Comparison of ENCODE assay signal across 27 cellular contexts in the genomic region with DNA sequence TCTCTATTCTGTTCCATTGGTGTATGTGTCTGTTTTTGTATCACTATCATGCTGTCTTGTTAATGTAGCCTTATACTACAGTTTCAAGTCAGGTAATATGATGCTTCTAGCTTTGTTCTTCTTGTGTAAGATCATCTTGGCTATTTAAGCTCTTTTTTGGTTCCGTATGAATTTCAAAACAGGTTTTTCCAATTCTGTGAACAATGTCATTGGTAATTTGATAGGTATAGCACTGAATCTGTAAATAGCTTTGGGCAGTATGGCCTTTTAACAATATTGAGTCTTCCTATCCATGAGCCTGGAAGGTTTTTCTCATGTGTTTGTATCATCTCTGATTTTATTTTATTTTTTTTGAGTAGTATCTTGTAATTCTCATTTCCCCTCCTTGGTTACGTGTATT.
"Had no signal": no experiment of that assay in that cellular context is flagged by ENCODE, and none has a peak within 500 bp of the region (broad histone marks: within the 10 kb centered on the region; RNA-seq: fewer than 3 reads in every experiment).

No MANE protein-coding gene starts in this region.

- H3K27ac Mint-ChIP-seq: activated CD4-positive, alpha-beta memory T cell treated with anti-CD3 and anti-CD28 coated beads for 36 hours; activated CD4-positive, alpha-beta T cell treated with anti-CD3 and anti-CD28 coated beads, Interleukin-2, amount 10 ng/mL, durations not matched to agents 7 days and 5 days; activated naive CD4-positive, alpha-beta T cell treated with anti-CD3 and anti-CD28 coated beads for 36 hours; activated naive CD8-positive, alpha-beta T cell; activated T-helper 17 cell treated with anti-CD3 and anti-CD28 coated beads, Interleukin-2, amount 50 U/mL, for 72 hours; brain; T-cell had no signal

- H3K9me3 ChIP-seq: colonic mucosa had no signal

- H3K4me1 Mint-ChIP-seq: activated CD4-positive, alpha-beta T cell treated with anti-CD3 and anti-CD28 coated beads, Interleukin-2, amount 10 ng/mL, durations not matched to agents 7 days and 5 days; brain had no signal

- H3K4me3 Mint-ChIP-seq: activated CD4-positive, alpha-beta memory T cell treated with anti-CD3 and anti-CD28 coated beads for 36 hours; activated CD4-positive, alpha-beta T cell treated with anti-CD3 and anti-CD28 coated beads, Interleukin-2, amount 10 ng/mL, durations not matched to agents 7 days and 5 days; activated naive CD4-positive, alpha-beta T cell treated with anti-CD3 and anti-CD28 coated beads for 36 hours; activated naive CD8-positive, alpha-beta T cell; activated T-cell treated with anti-CD3 and anti-CD28 coated beads, Interleukin-2, amount 50 U/mL, for 4 hours; activated T-helper 17 cell treated with anti-CD3 and anti-CD28 coated beads, Interleukin-2, amount 50 U/mL, for 72 hours; brain; T-cell had no signal

- H3K4me1 ChIP-seq: colonic mucosa had no signal

- H3K36me3 ChIP-seq: cardiac muscle cell, colonic mucosa had no signal

- DNase-seq: activated CD4-positive, alpha-beta memory T cell treated with anti-CD3 and anti-CD28 coated beads for 36 hours; activated CD4-positive, alpha-beta T cell treated with anti-CD3 and anti-CD28 coated beads, Interleukin-2, amount 10 ng/mL, durations not matched to agents 7 days and 5 days; activated CD4-positive, CD25-positive, alpha-beta regulatory T cell; activated CD8-positive, alpha-beta memory T cell treated with anti-CD3 and anti-CD28 coated beads for 24 hours; activated gamma-delta T cell; activated naive CD4-positive, alpha-beta T cell treated with anti-CD3 and anti-CD28 coated beads for 36 hours; activated T-cell treated with anti-CD3 and anti-CD28 coated beads, Interleukin-2, amount 50 U/mL, for 4 hours; amygdala; colonic mucosa; Kasumi-1; KBM-7; NCI-H1048; NCI-H146; NCI-H187 treated with DMSO at 0.1 percent for 48 hours; NCI-H2107; NCI-H446 treated with DMSO at 0.1 percent for 48 hours; NCI-H524 treated with DMSO at 0.1 percent for 48 hours; NCI-H82; SHP77 treated with DMSO at 0.1 percent for 48 hours; T-cell; T-helper 2 cell; T1000 had no signal

- H3K27ac ChIP-seq: cardiac muscle cell, colonic mucosa, SK-N-MC had no signal

- ATAC-seq: activated T-cell treated with anti-CD3 and anti-CD28 coated beads, Interleukin-2, amount 50 U/mL, for 4 hours; activated T-helper 17 cell treated with anti-CD3 and anti-CD28 coated beads, Interleukin-2, amount 50 U/mL, for 72 hours; T-cell had no signal

- H3K27me3 Mint-ChIP-seq: activated CD4-positive, alpha-beta memory T cell treated with anti-CD3 and anti-CD28 coated beads for 36 hours; activated CD4-positive, alpha-beta T cell treated with anti-CD3 and anti-CD28 coated beads, Interleukin-2, amount 10 ng/mL, durations not matched to agents 7 days and 5 days; activated naive CD8-positive, alpha-beta T cell; activated T-helper 17 cell treated with anti-CD3 and anti-CD28 coated beads, Interleukin-2, amount 50 U/mL, for 72 hours; brain; T-cell had no signal

- H3K27me3 ChIP-seq: cardiac muscle cell, colonic mucosa had no signal

- H3K4me3 ChIP-seq: cardiac muscle cell, colonic mucosa, SK-N-MC had no signal
